Comparison of ENCODE assay signal across 1 cellular context in the genomic region with DNA sequence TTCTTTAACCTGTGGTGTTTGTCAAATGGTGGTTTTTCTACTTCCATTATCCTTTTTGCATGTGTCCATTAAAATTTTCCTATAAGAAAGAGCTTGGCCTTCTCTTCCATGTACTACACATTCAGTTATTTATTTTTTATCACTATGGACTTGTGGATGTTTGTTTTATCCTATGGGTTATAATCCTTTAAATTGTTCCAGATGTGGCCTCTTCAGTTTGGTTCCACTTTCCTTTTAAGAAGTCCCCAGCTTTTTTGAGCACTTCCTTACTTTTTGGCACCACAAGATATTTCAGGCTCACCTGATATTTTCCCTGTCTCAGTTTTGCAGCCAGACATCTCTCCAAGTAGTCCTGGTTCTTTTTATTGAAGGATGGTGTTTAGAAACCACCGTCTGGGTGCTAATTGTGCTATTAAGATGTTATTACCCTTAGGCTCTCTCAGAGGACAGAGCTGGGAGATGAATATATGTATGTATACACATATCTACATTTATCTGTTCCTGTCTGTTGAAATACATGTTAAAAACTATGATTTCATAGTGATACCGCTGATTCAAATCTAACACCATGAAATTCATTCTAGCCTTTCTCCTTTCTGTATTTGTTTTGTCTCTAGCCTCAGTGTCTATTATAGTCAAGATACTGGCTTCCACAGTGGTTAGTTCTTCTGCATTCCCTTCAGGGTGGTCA.
TF ChIP-seq lines count a peak whose summit lies in the region.

No MANE protein-coding gene starts in this region.

TF ChIP-seq in GM12878, 131 proteins besides CTCF, POLR2A, EP300 and RAD21 (continued from another document and continues in another):
- TF ChIP-seq, protein P1, sequence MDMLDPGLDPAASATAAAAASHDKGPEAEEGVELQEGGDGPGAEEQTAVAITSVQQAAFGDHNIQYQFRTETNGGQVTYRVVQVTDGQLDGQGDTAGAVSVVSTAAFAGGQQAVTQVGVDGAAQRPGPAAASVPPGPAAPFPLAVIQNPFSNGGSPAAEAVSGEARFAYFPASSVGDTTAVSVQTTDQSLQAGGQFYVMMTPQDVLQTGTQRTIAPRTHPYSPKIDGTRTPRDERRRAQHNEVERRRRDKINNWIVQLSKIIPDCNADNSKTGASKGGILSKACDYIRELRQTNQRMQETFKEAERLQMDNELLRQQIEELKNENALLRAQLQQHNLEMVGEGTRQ (IDR thresholded peaks at IDR 0.05; ENCODE audit: borderline replicate concordance, low read depth, low read length), result no peak; the same call in 1 of the 2 replicates
- TF ChIP-seq POLR2AphosphoS5 (IDR thresholded peaks at IDR 0.05; ENCODE audit: low read length) (no peak), MYC (IDR thresholded peaks at IDR 0.05; ENCODE audit: insufficient read depth, insufficient read length, insufficient replicate concordance, low read length, severe bottlenecking) (no peak), EED (IDR thresholded peaks at IDR 0.05; ENCODE audit: low read depth) (peak; percentile 86), ZSCAN29 (IDR thresholded peaks at IDR 0.05) (no peak), RUNX3 (IDR thresholded peaks at IDR 0.05; ENCODE audit: low read length) (peak; percentile 99), NBN (IDR thresholded peaks at IDR 0.05) (no peak), CBFB (IDR thresholded peaks at IDR 0.05; ENCODE audit: low read depth) (no peak; the same call in none of the 2 replicates), IKZF1 (conservative IDR thresholded peaks at IDR 0.05) (peak; percentile 50; the same call in 1 of the 2 replicates), NR2C2 (IDR thresholded peaks at IDR 0.05; ENCODE audit: borderline replicate concordance, control insufficient read depth, insufficient read length, low read depth) (no peak), BMI1 (IDR thresholded peaks at IDR 0.05; ENCODE audit: borderline replicate concordance) (peak; percentile 50; the same call in 1 of the 2 replicates), POLR2AphosphoS2 (IDR thresholded peaks at IDR 0.05; ENCODE audit: low read depth, low read length) (no peak), SUPT20H (IDR thresholded peaks at IDR 0.05; ENCODE audit: borderline replicate concordance, control insufficient read depth, low read depth, low read length) (no peak), PAX8 (IDR thresholded peaks at IDR 0.05) (no peak), CBX3 (IDR thresholded peaks at IDR 0.05; ENCODE audit: borderline replicate concordance, low read depth) (no peak), HDAC6 (IDR thresholded peaks at IDR 0.05; ENCODE audit: unreplicated experiment) (no peak), RCOR1 (conservative IDR thresholded peaks at IDR 0.05; ENCODE audit: low read depth, low read length) (0 out of 2 replicates have a peak, but pooled peaks have one; percentile 34), TAF1 (IDR thresholded peaks at IDR 0.05; ENCODE audit: borderline replicate concordance, low read depth, low read length) (no peak), SREBF2 (IDR thresholded peaks at IDR 0.05; ENCODE audit: low read length) (no peak), RBBP5 (conservative IDR thresholded peaks at IDR 0.05) (no peak), SIX5 (IDR thresholded peaks at IDR 0.05; ENCODE audit: low read depth, low read length, severe bottlenecking) (no peak), MXI1 (IDR thresholded peaks at IDR 0.05; ENCODE audit: low read depth, low read length) (no peak), POU2F2 (IDR thresholded peaks at IDR 0.05; ENCODE audit: borderline replicate concordance, low read depth, low read length) (peak; percentile 59; the same call in 1 of the 3 replicates), HDGF (IDR thresholded peaks at IDR 0.05) (no peak), FOXK2 (IDR thresholded peaks at IDR 0.05) (no peak), ZNF274 (IDR thresholded peaks at IDR 0.05; ENCODE audit: insufficient read depth, insufficient read length) (no peak), TCF3 (IDR thresholded peaks at IDR 0.05; ENCODE audit: borderline replicate concordance, insufficient read depth, low read depth, low read length) (peak; percentile 69; the same call in 1 of the 2 replicates), ZNF207 (IDR thresholded peaks at IDR 0.05; ENCODE audit: borderline replicate concordance) (no peak), NFXL1 (IDR thresholded peaks at IDR 0.05; ENCODE audit: borderline replicate concordance) (no peak), IRF4 (IDR thresholded peaks at IDR 0.05; ENCODE audit: low read depth, low read length) (peak; percentile 91; the same call in 1 of the 2 replicates), CHD4 (IDR thresholded peaks at IDR 0.05) (no peak), SRF (IDR thresholded peaks at IDR 0.05; ENCODE audit: low read depth in 2 of 2, low read length in 2 of 2) (no peak), STAT1 (conservative IDR thresholded peaks at IDR 0.05) (no peak), STAT3 (IDR thresholded peaks at IDR 0.05; ENCODE audit: low read depth, low read length) (no peak), EGR1 (IDR thresholded peaks at IDR 0.05; ENCODE audit: borderline replicate concordance in 1 of 2, low read depth in 2 of 2, low read length in 2 of 2) (no peak), RELA (IDR thresholded peaks at IDR 0.05; ENCODE audit: borderline replicate concordance, partially characterized antibody) (no peak), SP1 (IDR thresholded peaks at IDR 0.05; ENCODE audit: low read depth, low read length) (no peak)
- TF ChIP-seq, protein P2, sequence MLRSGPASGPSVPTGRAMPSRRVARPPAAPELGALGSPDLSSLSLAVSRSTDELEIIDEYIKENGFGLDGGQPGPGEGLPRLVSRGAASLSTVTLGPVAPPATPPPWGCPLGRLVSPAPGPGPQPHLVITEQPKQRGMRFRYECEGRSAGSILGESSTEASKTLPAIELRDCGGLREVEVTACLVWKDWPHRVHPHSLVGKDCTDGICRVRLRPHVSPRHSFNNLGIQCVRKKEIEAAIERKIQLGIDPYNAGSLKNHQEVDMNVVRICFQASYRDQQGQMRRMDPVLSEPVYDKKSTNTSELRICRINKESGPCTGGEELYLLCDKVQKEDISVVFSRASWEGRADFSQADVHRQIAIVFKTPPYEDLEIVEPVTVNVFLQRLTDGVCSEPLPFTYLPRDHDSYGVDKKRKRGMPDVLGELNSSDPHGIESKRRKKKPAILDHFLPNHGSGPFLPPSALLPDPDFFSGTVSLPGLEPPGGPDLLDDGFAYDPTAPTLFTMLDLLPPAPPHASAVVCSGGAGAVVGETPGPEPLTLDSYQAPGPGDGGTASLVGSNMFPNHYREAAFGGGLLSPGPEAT (IDR thresholded peaks at IDR 0.05; ENCODE audit: low read depth), result peak; percentile 71; the same call in 1 of the 2 replicates
- TF ChIP-seq, protein P3, sequence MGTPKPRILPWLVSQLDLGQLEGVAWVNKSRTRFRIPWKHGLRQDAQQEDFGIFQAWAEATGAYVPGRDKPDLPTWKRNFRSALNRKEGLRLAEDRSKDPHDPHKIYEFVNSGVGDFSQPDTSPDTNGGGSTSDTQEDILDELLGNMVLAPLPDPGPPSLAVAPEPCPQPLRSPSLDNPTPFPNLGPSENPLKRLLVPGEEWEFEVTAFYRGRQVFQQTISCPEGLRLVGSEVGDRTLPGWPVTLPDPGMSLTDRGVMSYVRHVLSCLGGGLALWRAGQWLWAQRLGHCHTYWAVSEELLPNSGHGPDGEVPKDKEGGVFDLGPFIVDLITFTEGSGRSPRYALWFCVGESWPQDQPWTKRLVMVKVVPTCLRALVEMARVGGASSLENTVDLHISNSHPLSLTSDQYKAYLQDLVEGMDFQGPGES (IDR thresholded peaks at IDR 0.05), result no peak
- TF ChIP-seq, protein P4, sequence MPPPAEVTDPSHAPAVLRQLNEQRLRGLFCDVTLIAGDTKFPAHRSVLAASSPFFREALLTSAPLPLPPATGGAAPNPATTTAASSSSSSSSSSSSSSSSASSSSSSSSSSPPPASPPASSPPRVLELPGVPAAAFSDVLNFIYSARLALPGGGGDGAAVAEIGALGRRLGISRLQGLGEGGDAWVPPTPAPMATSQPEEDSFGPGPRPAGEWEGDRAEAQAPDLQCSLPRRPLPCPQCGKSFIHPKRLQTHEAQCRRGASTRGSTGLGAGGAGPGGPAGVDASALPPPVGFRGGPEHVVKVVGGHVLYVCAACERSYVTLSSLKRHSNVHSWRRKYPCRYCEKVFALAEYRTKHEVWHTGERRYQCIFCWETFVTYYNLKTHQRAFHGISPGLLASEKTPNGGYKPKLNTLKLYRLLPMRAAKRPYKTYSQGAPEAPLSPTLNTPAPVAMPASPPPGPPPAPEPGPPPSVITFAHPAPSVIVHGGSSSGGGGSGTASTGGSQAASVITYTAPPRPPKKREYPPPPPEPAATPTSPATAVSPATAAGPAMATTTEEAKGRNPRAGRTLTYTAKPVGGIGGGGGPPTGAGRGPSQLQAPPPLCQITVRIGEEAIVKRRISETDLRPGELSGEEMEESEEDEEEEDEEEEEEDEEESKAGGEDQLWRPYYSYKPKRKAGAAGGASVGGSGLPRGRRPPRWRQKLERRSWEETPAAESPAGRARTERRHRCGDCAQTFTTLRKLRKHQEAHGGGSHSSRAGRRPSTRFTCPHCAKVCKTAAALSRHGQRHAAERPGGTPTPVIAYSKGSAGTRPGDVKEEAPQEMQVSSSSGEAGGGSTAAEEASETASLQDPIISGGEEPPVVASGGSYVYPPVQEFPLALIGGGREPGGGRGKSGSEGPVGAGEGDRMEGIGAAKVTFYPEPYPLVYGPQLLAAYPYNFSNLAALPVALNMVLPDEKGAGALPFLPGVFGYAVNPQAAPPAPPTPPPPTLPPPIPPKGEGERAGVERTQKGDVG (CRISPR knock-in tag; IDR thresholded peaks at IDR 0.05), result no peak
- TF ChIP-seq, protein P5, sequence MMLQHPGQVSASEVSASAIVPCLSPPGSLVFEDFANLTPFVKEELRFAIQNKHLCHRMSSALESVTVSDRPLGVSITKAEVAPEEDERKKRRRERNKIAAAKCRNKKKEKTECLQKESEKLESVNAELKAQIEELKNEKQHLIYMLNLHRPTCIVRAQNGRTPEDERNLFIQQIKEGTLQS (IDR thresholded peaks at IDR 0.05; ENCODE audit: borderline replicate concordance, extremely low read depth, low read depth, low read length), result no peak
- TF ChIP-seq, protein P6, sequence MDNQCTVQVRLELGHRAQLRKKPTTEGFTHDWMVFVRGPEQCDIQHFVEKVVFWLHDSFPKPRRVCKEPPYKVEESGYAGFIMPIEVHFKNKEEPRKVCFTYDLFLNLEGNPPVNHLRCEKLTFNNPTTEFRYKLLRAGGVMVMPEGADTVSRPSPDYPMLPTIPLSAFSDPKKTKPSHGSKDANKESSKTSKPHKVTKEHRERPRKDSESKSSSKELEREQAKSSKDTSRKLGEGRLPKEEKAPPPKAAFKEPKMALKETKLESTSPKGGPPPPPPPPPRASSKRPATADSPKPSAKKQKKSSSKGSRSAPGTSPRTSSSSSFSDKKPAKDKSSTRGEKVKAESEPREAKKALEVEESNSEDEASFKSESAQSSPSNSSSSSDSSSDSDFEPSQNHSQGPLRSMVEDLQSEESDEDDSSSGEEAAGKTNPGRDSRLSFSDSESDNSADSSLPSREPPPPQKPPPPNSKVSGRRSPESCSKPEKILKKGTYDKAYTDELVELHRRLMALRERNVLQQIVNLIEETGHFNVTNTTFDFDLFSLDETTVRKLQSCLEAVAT (IDR thresholded peaks at IDR 0.05), result 0 out of 2 replicates have a peak, but pooled peaks have one; percentile 32
- TF ChIP-seq, protein P7, sequence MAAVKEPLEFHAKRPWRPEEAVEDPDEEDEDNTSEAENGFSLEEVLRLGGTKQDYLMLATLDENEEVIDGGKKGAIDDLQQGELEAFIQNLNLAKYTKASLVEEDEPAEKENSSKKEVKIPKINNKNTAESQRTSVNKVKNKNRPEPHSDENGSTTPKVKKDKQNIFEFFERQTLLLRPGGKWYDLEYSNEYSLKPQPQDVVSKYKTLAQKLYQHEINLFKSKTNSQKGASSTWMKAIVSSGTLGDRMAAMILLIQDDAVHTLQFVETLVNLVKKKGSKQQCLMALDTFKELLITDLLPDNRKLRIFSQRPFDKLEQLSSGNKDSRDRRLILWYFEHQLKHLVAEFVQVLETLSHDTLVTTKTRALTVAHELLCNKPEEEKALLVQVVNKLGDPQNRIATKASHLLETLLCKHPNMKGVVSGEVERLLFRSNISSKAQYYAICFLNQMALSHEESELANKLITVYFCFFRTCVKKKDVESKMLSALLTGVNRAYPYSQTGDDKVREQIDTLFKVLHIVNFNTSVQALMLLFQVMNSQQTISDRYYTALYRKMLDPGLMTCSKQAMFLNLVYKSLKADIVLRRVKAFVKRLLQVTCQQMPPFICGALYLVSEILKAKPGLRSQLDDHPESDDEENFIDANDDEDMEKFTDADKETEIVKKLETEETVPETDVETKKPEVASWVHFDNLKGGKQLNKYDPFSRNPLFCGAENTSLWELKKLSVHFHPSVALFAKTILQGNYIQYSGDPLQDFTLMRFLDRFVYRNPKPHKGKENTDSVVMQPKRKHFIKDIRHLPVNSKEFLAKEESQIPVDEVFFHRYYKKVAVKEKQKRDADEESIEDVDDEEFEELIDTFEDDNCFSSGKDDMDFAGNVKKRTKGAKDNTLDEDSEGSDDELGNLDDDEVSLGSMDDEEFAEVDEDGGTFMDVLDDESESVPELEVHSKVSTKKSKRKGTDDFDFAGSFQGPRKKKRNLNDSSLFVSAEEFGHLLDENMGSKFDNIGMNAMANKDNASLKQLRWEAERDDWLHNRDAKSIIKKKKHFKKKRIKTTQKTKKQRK (IDR thresholded peaks at IDR 0.05; ENCODE audit: low read depth, low read length), result no peak
- TF ChIP-seq, protein P8, sequence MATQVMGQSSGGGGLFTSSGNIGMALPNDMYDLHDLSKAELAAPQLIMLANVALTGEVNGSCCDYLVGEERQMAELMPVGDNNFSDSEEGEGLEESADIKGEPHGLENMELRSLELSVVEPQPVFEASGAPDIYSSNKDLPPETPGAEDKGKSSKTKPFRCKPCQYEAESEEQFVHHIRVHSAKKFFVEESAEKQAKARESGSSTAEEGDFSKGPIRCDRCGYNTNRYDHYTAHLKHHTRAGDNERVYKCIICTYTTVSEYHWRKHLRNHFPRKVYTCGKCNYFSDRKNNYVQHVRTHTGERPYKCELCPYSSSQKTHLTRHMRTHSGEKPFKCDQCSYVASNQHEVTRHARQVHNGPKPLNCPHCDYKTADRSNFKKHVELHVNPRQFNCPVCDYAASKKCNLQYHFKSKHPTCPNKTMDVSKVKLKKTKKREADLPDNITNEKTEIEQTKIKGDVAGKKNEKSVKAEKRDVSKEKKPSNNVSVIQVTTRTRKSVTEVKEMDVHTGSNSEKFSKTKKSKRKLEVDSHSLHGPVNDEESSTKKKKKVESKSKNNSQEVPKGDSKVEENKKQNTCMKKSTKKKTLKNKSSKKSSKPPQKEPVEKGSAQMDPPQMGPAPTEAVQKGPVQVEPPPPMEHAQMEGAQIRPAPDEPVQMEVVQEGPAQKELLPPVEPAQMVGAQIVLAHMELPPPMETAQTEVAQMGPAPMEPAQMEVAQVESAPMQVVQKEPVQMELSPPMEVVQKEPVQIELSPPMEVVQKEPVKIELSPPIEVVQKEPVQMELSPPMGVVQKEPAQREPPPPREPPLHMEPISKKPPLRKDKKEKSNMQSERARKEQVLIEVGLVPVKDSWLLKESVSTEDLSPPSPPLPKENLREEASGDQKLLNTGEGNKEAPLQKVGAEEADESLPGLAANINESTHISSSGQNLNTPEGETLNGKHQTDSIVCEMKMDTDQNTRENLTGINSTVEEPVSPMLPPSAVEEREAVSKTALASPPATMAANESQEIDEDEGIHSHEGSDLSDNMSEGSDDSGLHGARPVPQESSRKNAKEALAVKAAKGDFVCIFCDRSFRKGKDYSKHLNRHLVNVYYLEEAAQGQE (IDR thresholded peaks at IDR 0.05; ENCODE audit: low read depth, low read length), result no peak; the same call in 1 of the 2 replicates
- TF ChIP-seq, protein P9, sequence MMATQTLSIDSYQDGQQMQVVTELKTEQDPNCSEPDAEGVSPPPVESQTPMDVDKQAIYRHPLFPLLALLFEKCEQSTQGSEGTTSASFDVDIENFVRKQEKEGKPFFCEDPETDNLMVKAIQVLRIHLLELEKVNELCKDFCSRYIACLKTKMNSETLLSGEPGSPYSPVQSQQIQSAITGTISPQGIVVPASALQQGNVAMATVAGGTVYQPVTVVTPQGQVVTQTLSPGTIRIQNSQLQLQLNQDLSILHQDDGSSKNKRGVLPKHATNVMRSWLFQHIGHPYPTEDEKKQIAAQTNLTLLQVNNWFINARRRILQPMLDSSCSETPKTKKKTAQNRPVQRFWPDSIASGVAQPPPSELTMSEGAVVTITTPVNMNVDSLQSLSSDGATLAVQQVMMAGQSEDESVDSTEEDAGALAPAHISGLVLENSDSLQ (IDR thresholded peaks at IDR 0.05), result peak; percentile 60
